9 cellular contexts compared by ENCODE assay signal in genomic region chr1:109201123-109201703, GRCh38. TPM values are rescaled to one million over a fixed set of nuclear protein-coding genes. Genes with fewer than 3 reads are reported as not detected.
DNase-seq lines count a peak whose midpoint lies in the region; TF ChIP-seq lines count a peak whose summit lies in the region.
"Had no signal": no experiment of that assay in that cellular context is flagged by ENCODE, and none has a peak within 500 bp of the region (broad histone marks: within the 10 kb centered on the region; RNA-seq: fewer than 3 reads in every experiment).

No MANE protein-coding gene starts in this region.

- peak overlapping the region; percentile 92 for H2AFZ ChIP-seq in neural progenitor cell (replicated peaks)

- WGBS in transverse colon (ENCODE audit: low coverage in 1 of 2), 2 donors = 71% methylated on average over 2 of the region's 2 CpGs; no CpG with 5 or more reads in 1 of the 2 donors

- DNase-seq in NCI-H524 (lab: John Stamatoyannopoulos, UW) (peak; percentile 52 to 56), NCI-H524 treated with DMSO at 0.1 percent for 48 hours (lab: John Stamatoyannopoulos, UW) (no peak), NB4 (ENCODE audit: low read depth) (peak; percentile 81), epithelial cell of esophagus (ENCODE audit: low read depth) (peak; percentile 98), neural progenitor cell (ENCODE audit: low spot score) (peak; percentile 84), transverse colon (peak; percentile 60), ascending aorta (ENCODE audit: low spot score in 2 of 2) (no peak)
- DNase-seq in activated CD4-positive, alpha-beta T cell treated with anti-CD3 and anti-CD28 coated beads, Interleukin-2, amount 50 U/mL, for 48 hours = peak; percentile 81 to 84

- no peaks in the 10 kb centered on the region for H3K27me3 ChIP-seq in neural progenitor cell
- no peaks in the 10 kb centered on the region for H3K27me3 ChIP-seq in transverse colon
- H3K27me3 ChIP-seq in ascending aorta = no peaks in the 10 kb centered on the region

- H3K79me2 ChIP-seq in neural progenitor cell (ENCODE audit: low read depth) = no peaks in the 10 kb centered on the region

- H3K4me2 ChIP-seq in neural progenitor cell = no peak overlapping the region

- intact Hi-C loops in transverse colon (cut with DNase I; ENCODE audit: low total_unique reads) = no loop called here
- intact Hi-C loops in ascending aorta (cut with DNase I) = no loop called here

- H3K9ac ChIP-seq in neural progenitor cell = no peak overlapping the region

- H3K27ac ChIP-seq in neural progenitor cell = no peak overlapping the region
- H3K27ac ChIP-seq in transverse colon = no peak overlapping the region
- no peak overlapping the region for H3K27ac ChIP-seq in ascending aorta

- H4K20me1 ChIP-seq in neural progenitor cell (ENCODE audit: low read depth) = no peaks in the 10 kb centered on the region

- no peaks in the 10 kb centered on the region for H3K36me3 Mint-ChIP-seq in neural progenitor cell

- H3F3A ChIP-seq in neural progenitor cell (ENCODE audit: low read depth) = no peaks in the 10 kb centered on the region

- TF ChIP-seq EP300 in transverse colon (IDR thresholded peaks at IDR 0.05; ENCODE audit: low read depth) = no peak

- no peak overlapping the region for H3K4me3 Mint-ChIP-seq in neural progenitor cell

- H3K4me1 ChIP-seq in neural progenitor cell (peaks cover 5% of the 10 kb centered on the region), transverse colon (peaks cover 0 to 4% (median 0%) of the 10 kb centered on the region in 4 donors), ascending aorta (peaks cover 3 to 11% of the 10 kb centered on the region in 2 donors)

- TF ChIP-seq POLR2A in NB4 (IDR thresholded peaks at IDR 0.05; ENCODE audit: extremely low read depth, insufficient read length) = no peak
- TF ChIP-seq POLR2A in transverse colon (IDR thresholded peaks at IDR 0.05) = no peak

- H3K9me3 ChIP-seq in neural progenitor cell (ENCODE audit: low read depth) (no peaks in the 10 kb centered on the region), transverse colon (no peaks in the 10 kb centered on the region), ascending aorta (no peaks in the 10 kb centered on the region)
- H3K9me3 ChIP-seq: Caco-2 had no signal

- peaks cover 21% of the 10 kb centered on the region for H3K4me1 Mint-ChIP-seq in neural progenitor cell

- H3K27ac Mint-ChIP-seq in neural progenitor cell = peak overlapping the region; percentile 57

- no peaks in the 10 kb centered on the region for H3K36me3 ChIP-seq in neural progenitor cell
- H3K36me3 ChIP-seq in transverse colon = no peaks in the 10 kb centered on the region
- H3K36me3 ChIP-seq in ascending aorta = no peaks in the 10 kb centered on the region

- in situ Hi-C loops in transverse colon (cut with MboI; ENCODE audit: low pct_ligation_motif_present in 1 of 4, low pct_unique_long_range_greater_than_20kb in 1 of 4, low sequenced_read_pairs in 3 of 4) = no loop called here

- H3K4me3 ChIP-seq in NB4 (ENCODE audit: low read depth, low read length) (no peak overlapping the region), epithelial cell of esophagus (ENCODE audit: low read length) (no peak overlapping the region), neural progenitor cell (no peak overlapping the region), transverse colon (no peak overlapping the region), ascending aorta (no peak overlapping the region)

- no peaks in the 10 kb centered on the region for H3K9me3 Mint-ChIP-seq in neural progenitor cell

- TF ChIP-seq CTCF in NB4 (IDR thresholded peaks at IDR 0.05; ENCODE audit: low read depth, low read length) (peak; percentile 76), epithelial cell of esophagus (IDR thresholded peaks at IDR 0.05; ENCODE audit: insufficient read depth, low read depth, low read length, missing control alignments) (peak; percentile 90), neural progenitor cell (IDR thresholded peaks at IDR 0.05) (peak; percentile 91), transverse colon (IDR thresholded peaks at IDR 0.05) (peak; percentile 38 to 48 (median 40)), ascending aorta (IDR thresholded peaks at IDR 0.05) (peak in 1 of 3 experiments; percentile 34)

- H3K27me3 Mint-ChIP-seq in neural progenitor cell (ENCODE audit: insufficient read depth, low read depth) = peaks cover 10% of the 10 kb centered on the region

RNA-seq across cellular contexts. Expression of gene SARS1, which starts 12.5 kb away (rescaled TPM):
- 118 and 128 TPM in 2 replicates for total RNA-seq in neural progenitor cell (ENCODE audit: low replicate concordance)
- 100 to 1,000 TPM in 3 of 4 donors, 10 to 100 TPM in 1; 79.4 to 150 (median 125) TPM for total RNA-seq in transverse colon
- 134 TPM for total RNA-seq in ascending aorta

RNA-seq across cellular contexts. Expression of gene CELSR2, which starts 48.1 kb away (rescaled TPM):
- 11.1 and 26.5 TPM in 2 replicates for total RNA-seq in neural progenitor cell (ENCODE audit: low replicate concordance)
- 1 to 10 TPM; 1.8 to 3.7 (median 3.2) TPM for total RNA-seq in transverse colon
- 3.6 TPM for total RNA-seq in ascending aorta

Comparison
In these comparisons a context has a peak if more than half of its experiments do, and no peak if none do; other contexts are left out.
1. DNase-seq: peak in NCI-H524 (2 of 2), NB4 (single experiment), activated CD4-positive, alpha-beta T cell treated with anti-CD3 and anti-CD28 coated beads, Interleukin-2, amount 50 U/mL, for 48 hours (2 of 2), epithelial cell of esophagus (single experiment), neural progenitor cell (single experiment) and transverse colon (single experiment); none in NCI-H524 treated with DMSO at 0.1 percent for 48 hours (single experiment) and ascending aorta (0 of 2).